In the genomic region with DNA sequence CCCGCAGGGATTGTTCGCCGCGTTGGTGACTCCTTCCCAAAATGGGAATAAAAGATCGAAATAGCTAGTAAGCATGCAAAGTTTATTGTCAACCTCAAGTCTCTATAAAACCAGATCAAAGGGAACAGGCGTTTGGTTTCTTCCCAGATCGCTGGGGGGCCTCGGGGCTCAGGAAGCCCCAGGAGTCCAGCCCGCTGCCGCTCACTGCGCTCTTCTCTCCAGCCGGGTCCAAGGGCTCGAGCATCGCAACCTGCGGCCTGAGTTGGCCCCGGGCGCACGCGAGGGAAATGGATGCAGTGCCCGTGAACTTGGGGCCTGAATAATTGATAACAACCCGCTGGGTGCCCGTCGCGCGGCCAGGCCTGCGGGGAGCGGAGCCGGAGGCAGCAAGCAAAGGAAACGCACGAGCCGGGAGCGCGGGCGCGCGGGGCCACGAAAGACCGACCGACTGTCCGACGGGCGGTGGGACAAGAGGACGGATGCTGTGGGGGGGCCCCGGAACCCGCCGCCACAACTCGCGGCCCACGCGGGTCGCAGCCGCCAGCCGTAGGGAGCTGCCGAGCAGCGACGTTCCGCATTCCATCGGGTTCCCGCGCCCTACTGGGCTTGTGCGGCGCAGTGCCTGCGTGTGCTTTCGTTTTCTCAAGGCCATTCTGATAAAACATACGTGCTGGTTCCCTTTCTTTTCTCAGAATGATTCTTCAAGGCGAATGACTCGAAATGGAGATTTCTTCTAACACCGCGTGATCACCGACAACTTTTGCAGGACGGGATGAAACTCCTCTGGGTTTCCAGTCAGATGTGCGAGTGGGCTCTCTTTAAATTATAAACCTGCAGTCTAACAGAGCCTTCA, we compare ENCODE assay signal across 9 cellular contexts. TPM values are rescaled to one million over a fixed set of nuclear protein-coding genes. Genes with fewer than 3 reads are reported as not detected.
DNase-seq lines count a peak whose midpoint lies in the region; ATAC-seq, FAIRE-seq and TF ChIP-seq lines count a peak whose summit lies in the region.
"Had no signal": no experiment of that assay in that cellular context is flagged by ENCODE, and none has a peak within 500 bp of the region (broad histone marks: within the 10 kb centered on the region; RNA-seq: fewer than 3 reads in every experiment).

No MANE protein-coding gene starts in this region.

- H3K36me3 ChIP-seq in bronchial epithelial cell (ENCODE audit: control insufficient read depth, insufficient read depth, low read length), result no peaks in the 10 kb centered on the region

- TF ChIP-seq CTCF in bronchial epithelial cell (IDR thresholded peaks at IDR 0.05; ENCODE audit: insufficient read depth, low read length, severe bottlenecking), result no peak

- H3K27me3 ChIP-seq in bronchial epithelial cell (ENCODE audit: control insufficient read depth, insufficient read depth, low read length), result peaks cover 47% of the 10 kb centered on the region

- intact Hi-C loops in left colon (cut with DNase I, micrococcal nuclease), result no loop called here

- peak; percentile 89 for ATAC-seq in left colon
- ATAC-seq in HG03039 (IDR thresholded peaks at IDR 0.05; ENCODE audit: unreplicated experiment), result no peak

- DNase-seq in ELF-1 (ENCODE audit: low read depth, low spot score) (peak; percentile 39), NCI-H1105 (lab: John Stamatoyannopoulos, UW) (peak; percentile 26), bronchial epithelial cell (ENCODE audit: low read depth) (no peak), left colon (peak; percentile 59), T-helper 9 cell (no peak), NCI-H526 treated with DMSO at 0.1 percent for 48 hours (lab: John Stamatoyannopoulos, UW) (no peak)
- peak; percentile 47 for DNase-seq in stimulated activated CD8-positive, alpha-beta memory T cell treated with anti-CD3 and anti-CD28 coated beads, Interleukin-4, amount 100 ng/mL, for 48 hours

- FAIRE-seq in bronchial epithelial cell (lab: Jason Lieb, UNC), result no peak

- H3K4me3 ChIP-seq in bronchial epithelial cell (ENCODE audit: low read depth, low read length), result peak overlapping the region; percentile 36

RNA-seq across cellular contexts. Expression of gene ALX3, which starts 14.0 kb away (rescaled TPM):
- total RNA-seq in bronchial epithelial cell, result not detected in 2 replicates
- not detected for total RNA-seq in left colon
- total RNA-seq: HT1080 had no signal

RNA-seq across cellular contexts. Expression of gene UBL4B, which starts 27.8 kb away (rescaled TPM):
- total RNA-seq in bronchial epithelial cell (not detected in 2 replicates), left colon (not detected)
- total RNA-seq: HT1080 had no signal

RNA-seq across cellular contexts. Expression of gene STRIP1, which starts 50.0 kb away (rescaled TPM):
- 39.4 and 44.5 TPM in 2 replicates for total RNA-seq in bronchial epithelial cell
- 10 to 100 TPM; 34.0 to 38.2 TPM for total RNA-seq in left colon

Comparison
In these comparisons a context has a peak if more than half of its experiments do, and no peak if none do; other contexts are left out.
1. DNase-seq: peak in ELF-1 (single experiment), NCI-H1105 (single experiment), left colon (2 of 2) and stimulated activated CD8-positive, alpha-beta memory T cell treated with anti-CD3 and anti-CD28 coated beads, Interleukin-4, amount 100 ng/mL, for 48 hours (single experiment); none in bronchial epithelial cell (single experiment), T-helper 9 cell (single experiment) and NCI-H526 treated with DMSO at 0.1 percent for 48 hours (single experiment).